29 cellular contexts compared by ENCODE assay signal in genomic region chr21:43940329-43940653, GRCh38.
"Had no signal": no experiment of that assay in that cellular context is flagged by ENCODE, and none has a peak within 500 bp of the region (broad histone marks: within the 10 kb centered on the region; RNA-seq: fewer than 3 reads in every experiment).

No MANE protein-coding gene starts in this region.

- DNase-seq: activated B cell treated with CpG ODN at 0.5 μM for 24 hours; activated CD4-positive, alpha-beta T cell treated with anti-CD3 and anti-CD28 coated beads for 48 hours; activated CD4-positive, alpha-beta T cell treated with anti-CD3 and anti-CD28 coated beads, Interleukin-2, amount 50 U/mL, for 1 hour; activated CD4-positive, alpha-beta T cell treated with anti-CD3 and anti-CD28 coated beads, Interleukin-2, amount 50 U/mL, for 48 hours; activated CD8-positive, alpha-beta memory T cell treated with anti-CD3 and anti-CD28 coated beads for 24 hours; activated CD8-positive, alpha-beta T cell treated with anti-CD3 and anti-CD28 coated beads for 36 hours; activated effector memory CD4-positive, alpha-beta T cell treated with anti-CD3 and anti-CD28 coated beads, Interleukin-2, amount 50 U/mL, for 16 hours; activated naive CD4-positive, alpha-beta T cell treated with anti-CD3 and anti-CD28 coated beads for 36 hours; activated naive CD8-positive, alpha-beta T cell treated with anti-CD3 and anti-CD28 coated beads for 36 hours; activated naive CD8-positive, alpha-beta T cell treated with anti-CD3 and anti-CD28 coated beads, Interleukin-2, amount 50 U/mL, for 24 hours; activated T-cell treated with anti-CD3 and anti-CD28 coated beads, Interleukin-2, amount 50 U/mL, for 4 hours; adrenal gland; amygdala; aorta; body of pancreas; caudate nucleus; cerebellar nuclear complex; effector CD8-positive, alpha-beta T cell; esophagus squamous epithelium; foreskin melanocyte; head of caudate nucleus; T-helper 2 cell had no signal

- H3K27me3 Mint-ChIP-seq: activated B cell treated with CpG ODN at 0.5 μM for 24 hours; activated CD8-positive, alpha-beta T cell treated with anti-CD3 and anti-CD28 coated beads for 36 hours; activated naive CD4-positive, alpha-beta T cell treated with anti-CD3 and anti-CD28 coated beads, Interleukin-2, amount 50 U/mL, for 24 hours; activated naive CD8-positive, alpha-beta T cell treated with anti-CD3 and anti-CD28 coated beads for 36 hours; activated naive CD8-positive, alpha-beta T cell treated with anti-CD3 and anti-CD28 coated beads, Interleukin-2, amount 50 U/mL, for 24 hours had no signal

- H3K4me3 Mint-ChIP-seq: activated B cell treated with CpG ODN at 0.5 μM for 24 hours; activated CD8-positive, alpha-beta T cell treated with anti-CD3 and anti-CD28 coated beads for 36 hours; activated naive CD4-positive, alpha-beta T cell treated with anti-CD3 and anti-CD28 coated beads for 36 hours; activated naive CD8-positive, alpha-beta T cell treated with anti-CD3 and anti-CD28 coated beads for 36 hours; activated naive CD8-positive, alpha-beta T cell treated with anti-CD3 and anti-CD28 coated beads, Interleukin-2, amount 50 U/mL, for 24 hours; activated T-cell treated with anti-CD3 and anti-CD28 coated beads, Interleukin-2, amount 50 U/mL, for 4 hours had no signal

- H3K4me1 ChIP-seq: colonic mucosa had no signal

- H3K9me3 ChIP-seq: adrenal gland, body of pancreas, colonic mucosa, esophagus squamous epithelium had no signal

- H3K27me3 ChIP-seq: adrenal gland, body of pancreas, colonic mucosa, esophagus squamous epithelium had no signal

- H3K27ac ChIP-seq: adrenal gland, body of pancreas, colonic mucosa, epithelial cell of prostate, esophagus squamous epithelium had no signal

- H3K27ac Mint-ChIP-seq: activated B cell treated with CpG ODN at 0.5 μM for 24 hours; activated CD8-positive, alpha-beta T cell treated with anti-CD3 and anti-CD28 coated beads for 36 hours; activated naive CD4-positive, alpha-beta T cell treated with anti-CD3 and anti-CD28 coated beads for 36 hours; activated naive CD4-positive, alpha-beta T cell treated with anti-CD3 and anti-CD28 coated beads, Interleukin-2, amount 50 U/mL, for 24 hours; activated naive CD8-positive, alpha-beta T cell treated with anti-CD3 and anti-CD28 coated beads for 36 hours; activated naive CD8-positive, alpha-beta T cell treated with anti-CD3 and anti-CD28 coated beads, Interleukin-2, amount 50 U/mL, for 24 hours; activated T-helper 2 cell treated with anti-CD3 and anti-CD28 coated beads, Interferon-gamma antibody, Interleukin-2, Interleukin-4, amounts not matched to agents 10 μg/mL and 5 μg/mL and 100 μg/mL, durations not matched to agents 14 hours and 24 hours and 36 hours had no signal

- H3K36me3 ChIP-seq: adrenal gland, colonic mucosa had no signal

- H3K4me3 ChIP-seq: adrenal gland, body of pancreas, colonic mucosa, esophagus squamous epithelium had no signal

- H3K36me3 Mint-ChIP-seq: activated naive CD4-positive, alpha-beta T cell treated with anti-CD3 and anti-CD28 coated beads, Interleukin-2, amount 50 U/mL, for 24 hours; activated naive CD8-positive, alpha-beta T cell treated with anti-CD3 and anti-CD28 coated beads for 36 hours had no signal

- FAIRE-seq: endometrium, endothelial cell of umbilical vein had no signal

- ATAC-seq: activated CD4-positive, CD25-positive, alpha-beta regulatory T cell treated with anti-CD3 and anti-CD28 coated beads, Interleukin-2, amount 50 U/mL, for 24 hours; activated CD8-positive, alpha-beta T cell treated with anti-CD3 and anti-CD28 coated beads for 36 hours; activated naive CD8-positive, alpha-beta T cell treated with anti-CD3 and anti-CD28 coated beads, Interleukin-2, amount 50 U/mL, for 24 hours; activated T-cell treated with anti-CD3 and anti-CD28 coated beads, Interleukin-2, amount 50 U/mL, for 4 hours; body of pancreas had no signal

- H3K9me3 Mint-ChIP-seq: activated B cell treated with CpG ODN at 0.5 μM for 24 hours; activated CD8-positive, alpha-beta T cell treated with anti-CD3 and anti-CD28 coated beads for 36 hours; activated naive CD4-positive, alpha-beta T cell treated with anti-CD3 and anti-CD28 coated beads for 36 hours; activated naive CD4-positive, alpha-beta T cell treated with anti-CD3 and anti-CD28 coated beads, Interleukin-2, amount 50 U/mL, for 24 hours; activated naive CD8-positive, alpha-beta T cell treated with anti-CD3 and anti-CD28 coated beads for 36 hours; activated naive CD8-positive, alpha-beta T cell treated with anti-CD3 and anti-CD28 coated beads, Interleukin-2, amount 50 U/mL, for 24 hours; activated T-cell treated with anti-CD3 and anti-CD28 coated beads, Interleukin-2, amount 50 U/mL, for 4 hours; activated T-helper 2 cell treated with anti-CD3 and anti-CD28 coated beads, Interferon-gamma antibody, Interleukin-2, Interleukin-4, amounts not matched to agents 10 μg/mL and 5 μg/mL and 100 μg/mL, durations not matched to agents 14 hours and 24 hours and 36 hours had no signal
